Comparison of ENCODE assay signal across 14 cellular contexts in genomic region chr1:28062806-28063205, GRCh38. TPM values are rescaled to one million over a fixed set of nuclear protein-coding genes. Genes with fewer than 3 reads are reported as not detected.
DNase-seq lines count a peak whose midpoint lies in the region; ATAC-seq, FAIRE-seq and TF ChIP-seq lines count a peak whose summit lies in the region.
"Had no signal": no experiment of that assay in that cellular context is flagged by ENCODE, and none has a peak within 500 bp of the region (broad histone marks: within the 10 kb centered on the region; RNA-seq: fewer than 3 reads in every experiment).

No MANE protein-coding gene starts in this region.

- H3K27me3 ChIP-seq in bronchial epithelial cell (ENCODE audit: control insufficient read depth, insufficient read depth, low read length), result no peaks in the 10 kb centered on the region
- H3K27me3 ChIP-seq: tibial artery had no signal

- POLR2A ChIA-PET in RWPE1 (lab: Yijun Ruan, JAX; ENCODE audit: low non-redundant PET), result interaction anchor here (0.5 kb wide), 1 partner anchor 26 kb away, joined by 5 read pairs; no protein-coding TSS in a partner anchor

- ATAC-seq in activated CD8-positive, alpha-beta memory T cell treated with anti-CD3 and anti-CD28 coated beads, Interleukin-2, amount 10 ng/mL, durations not matched to agents 7 days and 5 days, result no peak
- no peak for ATAC-seq in natural killer cell treated with Interleukin-12 subunit alpha and Interleukin-12 subunit beta and Interleukin-15 and Interleukin-18, amount 100 ng/mL, for 72 hours
- ATAC-seq: Panc1 had no signal

- CTCF ChIA-PET in activated CD8-positive, alpha-beta memory T cell treated with anti-CD3 and anti-CD28 coated beads, Interleukin-2, amount 10 ng/mL, durations not matched to agents 7 days and 5 days (lab: Charles Lee), result no interaction called here
- CTCF ChIA-PET in RWPE1 (lab: Yijun Ruan, JAX), result no interaction called here

- H3K9me3 Mint-ChIP-seq in activated CD8-positive, alpha-beta memory T cell treated with anti-CD3 and anti-CD28 coated beads, Interleukin-2, amount 10 ng/mL, durations not matched to agents 7 days and 5 days (ENCODE audit: low read depth), result no peaks in the 10 kb centered on the region
- no peaks in the 10 kb centered on the region for H3K9me3 Mint-ChIP-seq in natural killer cell treated with Interleukin-12 subunit alpha and Interleukin-12 subunit beta and Interleukin-15 and Interleukin-18, amount 100 ng/mL, for 72 hours
- H3K9me3 Mint-ChIP-seq: memory B cell had no signal

- no peak for FAIRE-seq in bronchial epithelial cell (lab: Jason Lieb, UNC)

- peaks cover 19% of the 10 kb centered on the region for H3K36me3 Mint-ChIP-seq in activated CD8-positive, alpha-beta memory T cell treated with anti-CD3 and anti-CD28 coated beads, Interleukin-2, amount 10 ng/mL, durations not matched to agents 7 days and 5 days
- no peaks in the 10 kb centered on the region for H3K36me3 Mint-ChIP-seq in natural killer cell treated with Interleukin-12 subunit alpha and Interleukin-12 subunit beta and Interleukin-15 and Interleukin-18, amount 100 ng/mL, for 72 hours

- H3K4me3 Mint-ChIP-seq in activated CD8-positive, alpha-beta memory T cell treated with anti-CD3 and anti-CD28 coated beads, Interleukin-2, amount 10 ng/mL, durations not matched to agents 7 days and 5 days, result no peak overlapping the region
- no peak overlapping the region for H3K4me3 Mint-ChIP-seq in natural killer cell treated with Interleukin-12 subunit alpha and Interleukin-12 subunit beta and Interleukin-15 and Interleukin-18, amount 100 ng/mL, for 72 hours
- H3K4me3 Mint-ChIP-seq: memory B cell had no signal

- peaks cover 34% of the 10 kb centered on the region for H3K4me1 Mint-ChIP-seq in activated CD8-positive, alpha-beta memory T cell treated with anti-CD3 and anti-CD28 coated beads, Interleukin-2, amount 10 ng/mL, durations not matched to agents 7 days and 5 days
- H3K4me1 Mint-ChIP-seq in natural killer cell treated with Interleukin-12 subunit alpha and Interleukin-12 subunit beta and Interleukin-15 and Interleukin-18, amount 100 ng/mL, for 72 hours (ENCODE audit: low read depth in 2 of 2), result peaks cover 26 to 30% of the 10 kb centered on the region in 2 donors

- TF ChIP-seq CTCF in RWPE1 (conservative IDR thresholded peaks at IDR 0.05; ENCODE audit: low read depth), result no peak
- no peak for TF ChIP-seq CTCF in bronchial epithelial cell (IDR thresholded peaks at IDR 0.05; ENCODE audit: insufficient read depth, low read length, severe bottlenecking)

- no peak overlapping the region for H3K27ac Mint-ChIP-seq in activated CD8-positive, alpha-beta memory T cell treated with anti-CD3 and anti-CD28 coated beads, Interleukin-2, amount 10 ng/mL, durations not matched to agents 7 days and 5 days
- H3K27ac Mint-ChIP-seq in natural killer cell treated with Interleukin-12 subunit alpha and Interleukin-12 subunit beta and Interleukin-15 and Interleukin-18, amount 100 ng/mL, for 72 hours, result peak overlapping the region in 1 of 2 donors; percentile 57
- H3K27ac Mint-ChIP-seq: memory B cell had no signal

- no peaks in the 10 kb centered on the region for H3K27me3 Mint-ChIP-seq in activated CD8-positive, alpha-beta memory T cell treated with anti-CD3 and anti-CD28 coated beads, Interleukin-2, amount 10 ng/mL, durations not matched to agents 7 days and 5 days
- H3K27me3 Mint-ChIP-seq in natural killer cell treated with Interleukin-12 subunit alpha and Interleukin-12 subunit beta and Interleukin-15 and Interleukin-18, amount 100 ng/mL, for 72 hours, result no peaks in the 10 kb centered on the region
- H3K27me3 Mint-ChIP-seq: memory B cell had no signal

- H3K27ac ChIP-seq in RWPE1, result peak overlapping the region; percentile 54; the same call in 1 of the 2 replicates
- H3K27ac ChIP-seq: parathyroid adenoma, tibial artery had no signal

- H3K4me3 ChIP-seq in bronchial epithelial cell (ENCODE audit: low read depth, low read length), result no peak overlapping the region
- H3K4me3 ChIP-seq: tibial artery had no signal

- DNase-seq in activated CD8-positive, alpha-beta memory T cell treated with anti-CD3 and anti-CD28 coated beads for 24 hours, result peak; percentile 57
- DNase-seq in activated CD8-positive, alpha-beta memory T cell treated with anti-CD3 and anti-CD28 coated beads, Interleukin-2, amount 10 ng/mL, durations not matched to agents 7 days and 5 days, result no peak
- DNase-seq in RWPE1 (ENCODE audit: low spot score) (no peak), bronchial epithelial cell (ENCODE audit: low read depth) (peak; percentile 27), NCI-H510A (lab: John Stamatoyannopoulos, UW) (no peak), medulla oblongata (ENCODE audit: extremely low spot score) (no peak)
- DNase-seq in stimulated activated CD4-positive, alpha-beta T cell treated with anti-CD3 and anti-CD28 coated beads, Interleukin-4, amount 100 ng/mL, for 24 hours, result peak; percentile 34
- DNase-seq in natural killer cell treated with Interleukin-12 subunit alpha and Interleukin-12 subunit beta and Interleukin-15 and Interleukin-18, amount 100 ng/mL, for 72 hours (ENCODE audit: low spot score), result no peak
- DNase-seq: effector CD8-positive, alpha-beta T cell; NCI-H1417; tibial artery had no signal

- H3K36me3 ChIP-seq in bronchial epithelial cell (ENCODE audit: control insufficient read depth, insufficient read depth, low read length), result no peaks in the 10 kb centered on the region

RNA-seq across cellular contexts. Expression of gene EYA3, which starts 25.6 kb away (rescaled TPM):
- total RNA-seq in activated CD8-positive, alpha-beta memory T cell treated with anti-CD3 and anti-CD28 coated beads, Interleukin-2, amount 10 ng/mL, durations not matched to agents 7 days and 5 days, result 10 to 100 TPM; 33.2 to 33.4 TPM
- total RNA-seq in bronchial epithelial cell, result 5.8 and 7.1 TPM in 2 replicates
- 10 to 100 TPM; 62.6 to 64.6 TPM for total RNA-seq in natural killer cell treated with Interleukin-12 subunit alpha and Interleukin-12 subunit beta and Interleukin-15 and Interleukin-18, amount 100 ng/mL, for 72 hours

Comparison
In these comparisons a context has a peak if more than half of its experiments do, and no peak if none do; other contexts are left out.
1. DNase-seq: peak in activated CD8-positive, alpha-beta memory T cell treated with anti-CD3 and anti-CD28 coated beads for 24 hours (single experiment), bronchial epithelial cell (single experiment) and stimulated activated CD4-positive, alpha-beta T cell treated with anti-CD3 and anti-CD28 coated beads, Interleukin-4, amount 100 ng/mL, for 24 hours (single experiment); none in activated CD8-positive, alpha-beta memory T cell treated with anti-CD3 and anti-CD28 coated beads, Interleukin-2, amount 10 ng/mL, durations not matched to agents 7 days and 5 days (single experiment), RWPE1 (single experiment), NCI-H510A (single experiment), medulla oblongata (single experiment) and natural killer cell treated with Interleukin-12 subunit alpha and Interleukin-12 subunit beta and Interleukin-15 and Interleukin-18, amount 100 ng/mL, for 72 hours (single experiment).